In genomic region chr1:197146108-197147095, GRCh38 we compare ENCODE assay signal across 8 cellular contexts. TPM values are rescaled to one million over a fixed set of nuclear protein-coding genes. Genes with fewer than 3 reads are reported as not detected.
DNase-seq lines count a peak whose midpoint lies in the region; ATAC-seq and TF ChIP-seq lines count a peak whose summit lies in the region.

ASPM (minus strand) TSS chr1:197146669; CDS start chr1:197146437, 232 bp downstream.

- H3K27ac ChIP-seq in right atrium auricular region (peak within 1 kb of the TSS in 1 of 2 donors; percentile 2), psoas muscle (no peak within 1 kb of the TSS), uterus (no peak within 1 kb of the TSS)

- intact Hi-C loops in psoas muscle (cut with DNase I) = no loop called here
- intact Hi-C loops in uterus (cut with DNase I; ENCODE audit: low total_unique reads) = no loop called here

- DNase-seq in NCI-H187 treated with DMSO at 0.1 percent for 48 hours (lab: John Stamatoyannopoulos, UW) (peak; percentile 67), T-helper 2 cell (peak; percentile 82 to 99 (median 91)), anterior cingulate cortex (lab: John Stamatoyannopoulos, UW) (peak; percentile 14 to 94 (median 84)), right atrium auricular region (ENCODE audit: low spot score) (peak; percentile 95), psoas muscle (peak; percentile 94 to 97), uterus (peak; percentile 90 to 92)

- no peaks in the 10 kb centered on the region for H3K36me3 ChIP-seq in right atrium auricular region
- no peaks in the 10 kb centered on the region for H3K36me3 ChIP-seq in psoas muscle (ENCODE audit: insufficient read depth in 1 of 2, low read depth in 1 of 2)
- H3K36me3 ChIP-seq in uterus = no peaks in the 10 kb centered on the region

- TF ChIP-seq POLR2A in GM18505 (IDR thresholded peaks at IDR 0.05; ENCODE audit: borderline replicate concordance, extremely low read depth, insufficient read depth, insufficient read length) (peak; percentile 24), uterus (IDR thresholded peaks at IDR 0.05) (no peak)

- H3K4me3 ChIP-seq in right atrium auricular region (peak within 1 kb of the TSS; percentile 47 to 67), psoas muscle (peak within 1 kb of the TSS; percentile 81), uterus (peak within 1 kb of the TSS; percentile 45 to 51)

- H3K4me1 ChIP-seq in right atrium auricular region = peaks cover 0 to 11% of the 10 kb centered on the region in 2 donors
- peaks cover 4% of the 10 kb centered on the region for H3K4me1 ChIP-seq in psoas muscle
- H3K4me1 ChIP-seq in uterus = peaks cover 0 to 7% of the 10 kb centered on the region in 2 donors

- TF ChIP-seq CTCF in right atrium auricular region (IDR thresholded peaks at IDR 0.05) (no peak), psoas muscle (IDR thresholded peaks at IDR 0.05) (no peak), uterus (IDR thresholded peaks at IDR 0.05) (no peak)

- 0 to 1% (median 1%) methylated on average over 65 to 67 of the region's 67 CpGs for WGBS in psoas muscle, 3 donors

- H3K27me3 ChIP-seq in right atrium auricular region (no peaks in the 10 kb centered on the region), psoas muscle (ENCODE audit: insufficient read depth in 3 of 3, low read length in 2 of 3) (peaks cover 0 to 25% (median 0%) of the 10 kb centered on the region in 3 donors), uterus (peaks cover 0 to 9% of the 10 kb centered on the region in 2 donors)

- H3K9me3 ChIP-seq in right atrium auricular region (no peaks in the 10 kb centered on the region), psoas muscle (no peaks in the 10 kb centered on the region), uterus (no peaks in the 10 kb centered on the region)

- ATAC-seq in GM18505 (IDR thresholded peaks at IDR 0.05; ENCODE audit: unreplicated experiment) (peak; percentile 99), HG02970 (IDR thresholded peaks at IDR 0.05; ENCODE audit: low FRiP score, unreplicated experiment) (peak; percentile 100), psoas muscle (peak; percentile 99 to 100 (median 100))

RNA-seq across cellular contexts. Expression of gene ASPM, which starts in this region (rescaled TPM):
- 1 to 10 TPM in 1 of 2 donors, under 1 TPM in 1; 0.20 to 2.4 TPM for total RNA-seq in right atrium auricular region
- under 1 TPM; 0.09 to 0.24 (median 0.13) TPM for total RNA-seq in psoas muscle
- polyA plus RNA-seq in psoas muscle = under 1 TPM in 2 of 3 donors, not detected in 1; 0.03 to 0.14 TPM
- total RNA-seq in uterus = 10 to 100 TPM in 1 of 4 donors, under 1 TPM in 2, not detected in 1; under 0.01 to 38.0 (median 0.12) TPM

Comparison
In these comparisons a context has a peak if more than half of its experiments do, and no peak if none do; other contexts are left out.
1. Peak in DNase-seq, ATAC-seq and H3K4me3 ChIP-seq in psoas muscle; RNA of the gene not detected or under 1 TPM.